ENCODE assay signal across 11 cellular contexts in the genomic region with DNA sequence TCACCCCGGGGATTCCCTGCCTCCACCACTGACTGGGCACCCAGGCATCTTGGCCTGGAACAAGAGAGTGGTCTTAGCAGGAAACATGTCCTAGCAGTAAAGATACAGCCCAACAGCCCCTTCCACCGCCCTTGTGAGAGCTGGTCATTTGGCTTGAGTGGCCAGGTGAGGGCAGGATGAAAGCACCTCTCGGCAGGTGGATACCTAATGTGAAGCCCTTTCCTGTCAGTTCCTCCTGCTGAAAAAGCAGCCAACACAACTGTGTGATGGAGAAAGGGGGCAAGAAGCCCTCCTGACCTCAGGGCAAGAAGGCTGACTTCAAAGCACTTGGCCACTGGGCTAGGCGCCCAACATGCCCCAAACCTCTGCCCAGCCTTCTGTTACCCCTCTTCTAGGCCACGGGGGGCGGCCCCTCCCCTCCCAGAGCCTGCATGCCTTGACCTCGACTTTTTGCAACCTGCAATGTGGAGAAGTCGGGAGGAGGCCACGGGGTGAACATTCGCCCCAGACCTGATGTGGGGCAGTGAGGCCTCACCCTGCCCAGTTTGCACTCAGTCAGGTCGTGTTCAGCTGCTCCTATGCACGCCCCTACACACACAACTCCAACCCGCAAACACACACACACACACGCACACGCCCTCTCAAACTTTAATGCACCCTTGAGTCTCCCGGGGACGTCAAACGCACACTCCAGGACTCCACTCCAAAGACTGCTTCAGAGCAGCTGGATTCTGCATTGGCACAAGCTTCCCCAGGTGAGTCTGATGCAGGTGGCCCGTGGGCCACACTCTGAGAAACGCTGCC. TPM values are rescaled to one million over a fixed set of nuclear protein-coding genes. Genes with fewer than 3 reads are reported as not detected.
DNase-seq lines count a peak whose midpoint lies in the region; ATAC-seq and TF ChIP-seq lines count a peak whose summit lies in the region.
"Had no signal": no experiment of that assay in that cellular context is flagged by ENCODE, and none has a peak within 500 bp of the region (broad histone marks: within the 10 kb centered on the region; RNA-seq: fewer than 3 reads in every experiment).

No MANE protein-coding gene starts in this region.

- H3K79me2 ChIP-seq in ACC112 (ENCODE audit: control insufficient read depth, insufficient read depth, low read length, unreplicated experiment) = no peaks in the 10 kb centered on the region

- H2BK12ac ChIP-seq in mesenchymal stem cell (ENCODE audit: low read length in 2 of 2) = no peak overlapping the region

- H3K36me3 ChIP-seq in ACC112 (ENCODE audit: insufficient read depth, low read length) (no peaks in the 10 kb centered on the region), HEK293 (ENCODE audit: control insufficient read depth in 2 of 2, insufficient read depth in 1 of 2, low read length in 2 of 2) (no peaks in the 10 kb centered on the region), endocrine pancreas (ENCODE audit: control insufficient read depth, insufficient read depth, low read length) (no peaks in the 10 kb centered on the region), neuron (ENCODE audit: insufficient read depth, low read length) (no peaks in the 10 kb centered on the region), mesenchymal stem cell (ENCODE audit: control insufficient read depth in 1 of 2, insufficient read depth in 2 of 2, low read depth in 1 of 2, low read length in 2 of 2) (peaks cover 0 to 9% of the 10 kb centered on the region in 2 experiments)

- H2AK5ac ChIP-seq in mesenchymal stem cell (ENCODE audit: low read length, severe bottlenecking) = no peak overlapping the region

- no peak overlapping the region for H2BK15ac ChIP-seq in mesenchymal stem cell (ENCODE audit: low read depth, poor library complexity, severe bottlenecking)

- H3K14ac ChIP-seq in mesenchymal stem cell (ENCODE audit: low read length in 2 of 2) = no peak overlapping the region

- 43% methylated on average over 19 of the region's 20 CpGs for WGBS in mesenchymal stem cell

- no peak overlapping the region for H3K23ac ChIP-seq in mesenchymal stem cell (ENCODE audit: low read length in 2 of 2)

- H3K4ac ChIP-seq in mesenchymal stem cell (ENCODE audit: low read depth in 1 of 2, low read length in 2 of 2) = no peak overlapping the region

- no peaks in the 10 kb centered on the region for H3K79me1 ChIP-seq in mesenchymal stem cell (replicated peaks; ENCODE audit: low read length, poor library complexity, severe bottlenecking)

- H4K8ac ChIP-seq in mesenchymal stem cell (ENCODE audit: low read length) = no peak overlapping the region

- no peak overlapping the region for H2BK120ac ChIP-seq in mesenchymal stem cell (ENCODE audit: low read depth, low read length)

- no peak overlapping the region for H2BK5ac ChIP-seq in mesenchymal stem cell (ENCODE audit: low read depth, low read length, poor library complexity, severe bottlenecking)

- H3K4me3 ChIP-seq in ACC112 (ENCODE audit: low read depth, low read length) (peak overlapping the region; percentile 59), HEK293 (ENCODE audit: low read depth, low read length) (peak overlapping the region; percentile 48), endocrine pancreas (ENCODE audit: control insufficient read depth, insufficient read depth, low read length) (no peak overlapping the region), neuron (ENCODE audit: low read length) (peak overlapping the region; percentile 61), mesenchymal stem cell (ENCODE audit: insufficient read depth in 1 of 2, low read depth in 1 of 2, low read length in 2 of 2) (peak overlapping the region in 1 of 2 experiments; percentile 77)

- H3K4me1 ChIP-seq in ACC112 (ENCODE audit: control insufficient read depth, insufficient read depth, low read length, unreplicated experiment) (no peaks in the 10 kb centered on the region), HEK293 (ENCODE audit: control insufficient read depth, insufficient read depth, low read length) (no peaks in the 10 kb centered on the region), endocrine pancreas (ENCODE audit: control insufficient read depth, insufficient read depth, low read length) (no peaks in the 10 kb centered on the region), neuron (ENCODE audit: insufficient read depth, low read length) (peaks cover 24% of the 10 kb centered on the region), mesenchymal stem cell (ENCODE audit: control insufficient read depth, insufficient read depth, low read depth, low read length) (peaks cover 8% of the 10 kb centered on the region)

- H3K27me3 ChIP-seq in ACC112 (ENCODE audit: insufficient read depth, low read length) (peaks cover 96% of the 10 kb centered on the region), endocrine pancreas (ENCODE audit: control insufficient read depth, insufficient read depth, low read length) (no peaks in the 10 kb centered on the region), neuron (ENCODE audit: insufficient read depth, low read length) (peaks cover 12% of the 10 kb centered on the region), mesenchymal stem cell (ENCODE audit: control insufficient read depth in 1 of 2, insufficient read depth in 1 of 2, low read length in 2 of 2) (peaks cover 20 to 73% of the 10 kb centered on the region in 2 experiments)

- no peak for TF ChIP-seq CTCF in HEK293 (tag by site-specific recombination; IDR thresholded peaks at IDR 0.05)

- H3K9ac ChIP-seq in endocrine pancreas (ENCODE audit: control insufficient read depth, insufficient read depth, low read length) (peak overlapping the region; percentile 49), mesenchymal stem cell (ENCODE audit: low read length) (no peak overlapping the region)

- no peak for ATAC-seq in HG03571 (IDR thresholded peaks at IDR 0.05; ENCODE audit: unreplicated experiment)

- H4K91ac ChIP-seq in mesenchymal stem cell (ENCODE audit: low read length) = no peak overlapping the region

- H3K27ac ChIP-seq in ACC112 (ENCODE audit: low read depth, low read length) (no peak overlapping the region), HEK293 (ENCODE audit: extremely low read depth, low read depth, low read length) (no peak overlapping the region), mesenchymal stem cell (ENCODE audit: low read length, poor library complexity, severe bottlenecking) (no peak overlapping the region)

- no peak overlapping the region for H3K4me2 ChIP-seq in mesenchymal stem cell (ENCODE audit: low read length, poor library complexity, severe bottlenecking)

- CTCF ChIA-PET in HEK293 (lab: Yijun Ruan, JAX) = no interaction called here

- H3K9me3 ChIP-seq in HEK293 (ENCODE audit: control insufficient read depth, insufficient read depth, low read depth, low read length) = no peaks in the 10 kb centered on the region
- H3K9me3 ChIP-seq in endocrine pancreas (ENCODE audit: control insufficient read depth, low read length) = no peaks in the 10 kb centered on the region
- H3K9me3 ChIP-seq in neuron (ENCODE audit: low read length) = no peaks in the 10 kb centered on the region
- no peaks in the 10 kb centered on the region for H3K9me3 ChIP-seq in mesenchymal stem cell (ENCODE audit: control insufficient read depth, low read length)

- no peak overlapping the region for H3K18ac ChIP-seq in mesenchymal stem cell (ENCODE audit: low read depth in 1 of 2, low read length in 2 of 2)

- intact Hi-C loops in head of caudate nucleus (cut with DNase I) = no loop called here

- H2AFZ ChIP-seq in ACC112 (ENCODE audit: low read length, unreplicated experiment) (no peak overlapping the region), neuron (ENCODE audit: low read depth, low read length) (no peak overlapping the region), mesenchymal stem cell (ENCODE audit: low read depth, low read length) (no peak overlapping the region)

- DNase-seq in mesenchymal stem cell (no peak), head of caudate nucleus (no peak)
- no peak for DNase-seq in central memory CD4-positive, alpha-beta T cell
- DNase-seq: activated T-cell treated with anti-CD3 and anti-CD28 coated beads, Interleukin-2, amount 50 U/mL, for 48 hours; DND-41; stimulated activated CD4-positive, alpha-beta T cell treated with anti-CD3 and anti-CD28 coated beads, Interleukin-4, amount 100 ng/mL, for 4 hours had no signal

- POLR2A ChIA-PET in HEK293 (lab: Yijun Ruan, JAX) = no interaction called here

TF ChIP-seq in HEK293, 187 proteins besides CTCF, POLR2A, EP300 and RAD21:
- no peak for TF ChIP-seq ZNF112 (tag by site-specific recombination; IDR thresholded peaks at IDR 0.05)
- peak; percentile 57 for TF ChIP-seq ZFHX2 (tag by site-specific recombination; conservative IDR thresholded peaks at IDR 0.05)
- peak; percentile 51; the same call in 1 of the 2 replicates for TF ChIP-seq ZIC2 (tag by site-specific recombination; IDR thresholded peaks at IDR 0.05)
- TF ChIP-seq GLIS1 (tag by site-specific recombination; IDR thresholded peaks at IDR 0.05) = 0 out of 2 replicates have a peak, but pooled peaks have one; percentile 4
- no peak for TF ChIP-seq ZNF23 (tag by site-specific recombination; IDR thresholded peaks at IDR 0.05; ENCODE audit: borderline replicate concordance)
- 0 out of 2 replicates have a peak, but pooled peaks have one; percentile 13 for TF ChIP-seq KLF1 (tag by site-specific recombination; IDR thresholded peaks at IDR 0.05)
- TF ChIP-seq, protein P1, sequence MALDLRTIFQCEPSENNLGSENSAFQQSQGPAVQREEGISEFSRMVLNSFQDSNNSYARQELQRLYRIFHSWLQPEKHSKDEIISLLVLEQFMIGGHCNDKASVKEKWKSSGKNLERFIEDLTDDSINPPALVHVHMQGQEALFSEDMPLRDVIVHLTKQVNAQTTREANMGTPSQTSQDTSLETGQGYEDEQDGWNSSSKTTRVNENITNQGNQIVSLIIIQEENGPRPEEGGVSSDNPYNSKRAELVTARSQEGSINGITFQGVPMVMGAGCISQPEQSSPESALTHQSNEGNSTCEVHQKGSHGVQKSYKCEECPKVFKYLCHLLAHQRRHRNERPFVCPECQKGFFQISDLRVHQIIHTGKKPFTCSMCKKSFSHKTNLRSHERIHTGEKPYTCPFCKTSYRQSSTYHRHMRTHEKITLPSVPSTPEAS (tag by site-specific recombination; IDR thresholded peaks at IDR 0.05) = peak; percentile 31; the same call in 1 of the 2 replicates
- TF ChIP-seq ZNF292 (tag by site-specific recombination; IDR thresholded peaks at IDR 0.05; ENCODE audit: borderline replicate concordance, low read depth) = no peak
TF ChIP-seq in HEK293: peak in this region for 5.

RNA-seq across cellular contexts. Expression of a gene that starts 1.1 kb away (rescaled TPM):
- polyA plus RNA-seq in mesenchymal stem cell (2013, experiment 1 of 2) = 0.03 TPM
- polyA plus RNA-seq in mesenchymal stem cell (2013, experiment 2 of 2) = 0.04 TPM
